In the genomic region with DNA sequence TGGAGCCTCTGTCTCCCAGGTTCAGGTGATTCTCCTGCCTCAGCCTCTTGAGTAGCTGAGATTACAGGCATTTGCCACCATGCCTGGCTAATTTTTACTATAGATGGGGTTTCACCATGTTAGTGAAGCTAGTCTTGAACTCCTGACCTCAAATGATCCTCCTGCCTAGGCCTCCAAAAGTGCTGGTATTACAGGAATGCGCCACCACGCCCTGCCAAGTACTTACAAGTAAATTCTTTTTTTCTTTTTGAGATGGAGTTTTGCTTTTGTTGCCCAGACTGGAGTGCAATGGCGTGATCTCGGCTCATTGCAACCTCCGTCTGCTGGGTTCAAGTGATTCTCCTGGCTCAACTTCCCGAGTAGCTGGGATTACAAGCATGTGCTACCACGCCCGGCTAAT, we compare ENCODE assay signal across 22 cellular contexts.
"Had no signal": no experiment of that assay in that cellular context is flagged by ENCODE, and none has a peak within 500 bp of the region (broad histone marks: within the 10 kb centered on the region; RNA-seq: fewer than 3 reads in every experiment).

No MANE protein-coding gene starts in this region.

- H3K27ac Mint-ChIP-seq: activated CD8-positive, alpha-beta memory T cell treated with anti-CD3 and anti-CD28 coated beads, Interleukin-2, amount 10 ng/mL, durations not matched to agents 7 days and 5 days; activated naive CD8-positive, alpha-beta T cell treated with anti-CD3 and anti-CD28 coated beads, Interleukin-2, amount 10 ng/mL, durations not matched to agents 7 days and 5 days; dendritic cell treated with granulocyte-macrophage colony-stimulating factor and Interleukin-4, amounts not matched to agents 40 ng/mL and 50 ng/mL, for 4 days had no signal

- H3K36me3 ChIP-seq: breast epithelium, ovary, tibial nerve, uterus had no signal

- H3K27ac ChIP-seq: breast epithelium, heart right ventricle, ovary, skin epidermis, tibial nerve, uterus had no signal

- H3K4me1 ChIP-seq: breast epithelium, uterus had no signal

- H3K4me3 ChIP-seq: breast epithelium, heart right ventricle, lung, ovary, skin epidermis, tibial nerve, uterus had no signal

- H3K27me3 ChIP-seq: breast epithelium, heart right ventricle, ovary, tibial nerve, uterus had no signal

- H3K27me3 Mint-ChIP-seq: activated CD8-positive, alpha-beta memory T cell treated with anti-CD3 and anti-CD28 coated beads, Interleukin-2, amount 10 ng/mL, durations not matched to agents 7 days and 5 days; activated naive CD8-positive, alpha-beta T cell treated with anti-CD3 and anti-CD28 coated beads, Interleukin-2, amount 10 ng/mL, durations not matched to agents 7 days and 5 days; dendritic cell treated with granulocyte-macrophage colony-stimulating factor and Interleukin-4, amounts not matched to agents 40 ng/mL and 50 ng/mL, for 4 days had no signal

- ATAC-seq: activated CD8-positive, alpha-beta memory T cell treated with anti-CD3 and anti-CD28 coated beads, Interleukin-2, amount 10 ng/mL, durations not matched to agents 7 days and 5 days; activated T-cell treated with anti-CD3 and anti-CD28 coated beads, Interleukin-2, amount 50 U/mL, for 4 hours; heart right ventricle; left colon had no signal

- H3K4me3 Mint-ChIP-seq: activated CD8-positive, alpha-beta memory T cell treated with anti-CD3 and anti-CD28 coated beads, Interleukin-2, amount 10 ng/mL, durations not matched to agents 7 days and 5 days; activated naive CD8-positive, alpha-beta T cell treated with anti-CD3 and anti-CD28 coated beads, Interleukin-2, amount 10 ng/mL, durations not matched to agents 7 days and 5 days; activated T-cell treated with anti-CD3 and anti-CD28 coated beads, Interleukin-2, amount 50 U/mL, for 4 hours; dendritic cell treated with granulocyte-macrophage colony-stimulating factor and Interleukin-4, amounts not matched to agents 40 ng/mL and 50 ng/mL, for 4 days had no signal

- DNase-seq: activated CD4-positive, alpha-beta T cell treated with anti-CD3 and anti-CD28 coated beads for 1 hour; activated CD4-positive, alpha-beta T cell treated with anti-CD3 and anti-CD28 coated beads, Interleukin-2, amount 50 U/mL, for 4 hours; activated CD8-positive, alpha-beta memory T cell treated with anti-CD3 and anti-CD28 coated beads, Interleukin-2, amount 10 ng/mL, durations not matched to agents 7 days and 5 days; activated gamma-delta T cell treated with Interleukin-2 at 50 U/mL for 16 hours; activated naive CD8-positive, alpha-beta T cell treated with anti-CD3 and anti-CD28 coated beads, Interleukin-2, amount 10 ng/mL, durations not matched to agents 7 days and 5 days; activated T-cell treated with anti-CD3 and anti-CD28 coated beads, Interleukin-2, amount 50 U/mL, for 4 hours; anterior cingulate cortex; cerebellar nuclear complex; effector memory CD4-positive, alpha-beta T cell; heart right ventricle; left colon; ovary; stimulated activated CD4-positive, alpha-beta T cell treated with anti-CD3 and anti-CD28 coated beads, Interleukin-15, amount 100 ng/mL, for 24 hours; stimulated activated CD4-positive, alpha-beta T cell treated with anti-CD3 and anti-CD28 coated beads, Interleukin-4, amount 100 ng/mL, for 1 hour; stimulated activated naive CD4-positive, alpha-beta T cell treated with Interleukin-2 at 50 U/mL for 16 hours; substantia nigra; uterus had no signal

- H3K9me3 Mint-ChIP-seq: activated naive CD8-positive, alpha-beta T cell treated with anti-CD3 and anti-CD28 coated beads, Interleukin-2, amount 10 ng/mL, durations not matched to agents 7 days and 5 days; activated T-cell treated with anti-CD3 and anti-CD28 coated beads, Interleukin-2, amount 50 U/mL, for 4 hours; dendritic cell treated with granulocyte-macrophage colony-stimulating factor and Interleukin-4, amounts not matched to agents 40 ng/mL and 50 ng/mL, for 4 days had no signal

- H3K9me3 ChIP-seq: breast epithelium, heart right ventricle, ovary, tibial nerve, uterus had no signal
